In the genomic region with DNA sequence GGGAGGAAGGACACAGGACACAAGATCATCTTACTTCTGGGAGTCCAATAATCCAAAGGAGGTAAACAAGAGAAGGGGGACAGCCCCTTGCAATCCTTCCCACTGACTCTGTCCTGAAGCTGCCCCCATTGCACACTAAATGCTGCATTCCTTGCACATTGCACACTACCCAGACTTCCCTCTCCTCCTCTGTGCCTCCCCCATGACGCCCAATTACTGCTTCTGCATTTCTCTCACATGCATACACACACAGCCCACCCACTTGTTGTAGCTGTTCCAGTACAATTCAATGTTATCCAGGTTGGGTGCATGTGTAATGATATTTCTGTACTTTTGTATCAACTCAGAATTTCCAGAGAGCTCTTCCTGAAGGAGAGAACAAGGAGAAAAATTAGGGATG, we compare ENCODE assay signal across 22 cellular contexts. TPM values are rescaled to one million over a fixed set of nuclear protein-coding genes. Genes with fewer than 3 reads are reported as not detected.
DNase-seq lines count a peak whose midpoint lies in the region; FAIRE-seq and TF ChIP-seq lines count a peak whose summit lies in the region.
"Had no signal": no experiment of that assay in that cellular context is flagged by ENCODE, and none has a peak within 500 bp of the region (broad histone marks: within the 10 kb centered on the region; RNA-seq: fewer than 3 reads in every experiment).

No MANE protein-coding gene starts in this region.

- H3K36me3 Mint-ChIP-seq in MCF 10A (ENCODE audit: insufficient read depth, unreplicated experiment) = no peaks in the 10 kb centered on the region

- peak overlapping the region; percentile 54 to 67 for H3K27ac ChIP-seq in breast epithelium
- H3K27ac ChIP-seq in coronary artery = no peak overlapping the region
- peak overlapping the region in 1 of 4 donors; percentile 2 for H3K27ac ChIP-seq in esophagus squamous epithelium
- H3K27ac ChIP-seq: BLaER1 had no signal

- intact Hi-C loops in breast epithelium (cut with DNase I; ENCODE audit: low total_unique reads) (loop anchor here (5.0 kb wide), 1 partner anchor 73 kb away; no protein-coding TSS in a partner anchor), MCF 10A (cut with micrococcal nuclease) (no loop called here), esophagus squamous epithelium (cut with DNase I) (loop anchor here (10.0 kb wide), 1 partner anchor 75 kb away; a partner anchor contains a TSS)

- 56 to 62% methylated on average over 1 of the region's 1 CpG for WGBS in esophagus squamous epithelium, 2 donors

- no peaks in the 10 kb centered on the region for H3K9me3 Mint-ChIP-seq in MCF 10A (ENCODE audit: unreplicated experiment)
- H3K9me3 Mint-ChIP-seq: CD4-positive, alpha-beta T cell had no signal

- no peak for DNase-seq in breast epithelium (ENCODE audit: low spot score in 2 of 2)
- no peak for DNase-seq in MCF 10A (ENCODE audit: unreplicated experiment)
- peak; percentile 27 for DNase-seq in NB4 (ENCODE audit: low read depth)
- peak; percentile 31 for DNase-seq in coronary artery (ENCODE audit: low spot score)
- DNase-seq in urothelium cell line (ENCODE audit: low spot score) = no peak
- no peak for DNase-seq in esophagus squamous epithelium (lab: John Stamatoyannopoulos, UW)
- DNase-seq in stimulated activated naive CD4-positive, alpha-beta T cell treated with Interleukin-2 at 50 U/mL for 16 hours (lab: John Stamatoyannopoulos, UW) = no peak
- no peak for DNase-seq in activated T-cell treated with anti-CD3 and anti-CD28 coated beads, Interleukin-2, amount 50 U/mL, for 1 hour
- DNase-seq: 8988T; ACHN; CD4-positive, alpha-beta T cell; GF-D8; GOT3; KG1; NCI-H2029; NCI-H526 treated with DMSO at 0.1 percent for 48 hours; SK-N-SH had no signal

- POLR2A ChIA-PET in MCF 10A (lab: Yijun Ruan, JAX) = no interaction called here

- FAIRE-seq in urothelium cell line (lab: Jason Lieb, UNC) = peak; percentile 72
- FAIRE-seq: GM12891, RCC 7860 had no signal

- H3K27ac Mint-ChIP-seq in MCF 10A (ENCODE audit: low read depth, unreplicated experiment) = no peak overlapping the region
- H3K27ac Mint-ChIP-seq: CD4-positive, alpha-beta T cell had no signal

- H3K27me3 Mint-ChIP-seq in MCF 10A (ENCODE audit: insufficient read depth, unreplicated experiment) = peaks cover 21% of the 10 kb centered on the region

- no peak overlapping the region for H3K4me3 Mint-ChIP-seq in MCF 10A (ENCODE audit: unreplicated experiment)
- H3K4me3 Mint-ChIP-seq: CD4-positive, alpha-beta T cell had no signal

- no TSS peak for BruUV-seq in MCF 10A (replicated peaks; lab: Mats Ljungman, UMichigan)

- H3K27me3 ChIP-seq in breast epithelium (no peaks in the 10 kb centered on the region), esophagus squamous epithelium (no peaks in the 10 kb centered on the region)
- H3K27me3 ChIP-seq: BLaER1 had no signal

- CTCF ChIA-PET in MCF 10A (lab: Yijun Ruan, JAX) = interaction anchor here (1.0 to 14.8 kb wide), 10 partner anchors 8 to 183 kb away, joined by 3 to 391 read pairs (median 14); a partner anchor contains a TSS

- H3K4me1 ChIP-seq in breast epithelium = no peaks in the 10 kb centered on the region
- H3K4me1 ChIP-seq in esophagus squamous epithelium = peaks cover 12 to 60% (median 16%) of the 10 kb centered on the region in 3 donors

- TF ChIP-seq CTCF in breast epithelium (IDR thresholded peaks at IDR 0.05) = no peak
- TF ChIP-seq CTCF in MCF 10A (IDR thresholded peaks at IDR 0.05; ENCODE audit: unreplicated experiment) = no peak
- TF ChIP-seq CTCF in NB4 (IDR thresholded peaks at IDR 0.05; ENCODE audit: low read depth, low read length) = no peak
- no peak for TF ChIP-seq CTCF in coronary artery (IDR thresholded peaks at IDR 0.05)
- TF ChIP-seq CTCF in esophagus squamous epithelium (IDR thresholded peaks at IDR 0.05) = no peak

- H3K9me3 ChIP-seq in breast epithelium = no peaks in the 10 kb centered on the region
- no peaks in the 10 kb centered on the region for H3K9me3 ChIP-seq in esophagus squamous epithelium
- H3K9me3 ChIP-seq: BLaER1, HAP-1, SK-N-SH had no signal

- no peak overlapping the region for H3K4me3 ChIP-seq in breast epithelium
- H3K4me3 ChIP-seq in NB4 (ENCODE audit: low read depth, low read length) = no peak overlapping the region
- H3K4me3 ChIP-seq in coronary artery = no peak overlapping the region
- H3K4me3 ChIP-seq in esophagus squamous epithelium = no peak overlapping the region
- H3K4me3 ChIP-seq: BLaER1, HAP-1 had no signal

- TF ChIP-seq POLR2A in breast epithelium (IDR thresholded peaks at IDR 0.05) (no peak), NB4 (IDR thresholded peaks at IDR 0.05; ENCODE audit: extremely low read depth, insufficient read length) (no peak), esophagus squamous epithelium (IDR thresholded peaks at IDR 0.05) (no peak)

- H3K36me3 ChIP-seq in breast epithelium = no peaks in the 10 kb centered on the region
- peaks cover 16 to 60% (median 23%) of the 10 kb centered on the region in 3 donors for H3K36me3 ChIP-seq in esophagus squamous epithelium
- H3K36me3 ChIP-seq: HAP-1 had no signal

- peaks cover 7% of the 10 kb centered on the region for H3K4me1 Mint-ChIP-seq in MCF 10A (ENCODE audit: insufficient read depth, unreplicated experiment)

RNA-seq across cellular contexts. Expression of a gene that starts 5.5 kb away (rescaled TPM):
- total RNA-seq in breast epithelium = 100 to 1,000 TPM; 251 to 693 (median 258) TPM
- total RNA-seq in MCF 10A (2022) = 0.81 and 0.82 TPM in 2 replicates
- 100 to 1,000 TPM in 3 of 4 donors, 10 to 100 TPM in 1; 96.3 to 209 (median 142) TPM for total RNA-seq in esophagus squamous epithelium

RNA-seq across cellular contexts. Expression of a gene that starts 10.6 kb away (rescaled TPM):
- total RNA-seq in breast epithelium = under 1 TPM in 1 of 3 donors, not detected in 2; 0.15 TPM
- total RNA-seq in MCF 10A (2022) = not detected in 2 replicates
- not detected for total RNA-seq in esophagus squamous epithelium
- total RNA-seq: CD4-positive, alpha-beta T cell; NCI-H460 had no signal

RNA-seq across cellular contexts. Expression of a gene that starts 15.2 kb away (rescaled TPM):
- total RNA-seq in breast epithelium (not detected), MCF 10A (2022) (not detected in 2 replicates), esophagus squamous epithelium (not detected)
- total RNA-seq: CD4-positive, alpha-beta T cell; NCI-H460 had no signal

RNA-seq across cellular contexts. Expression of a gene that starts 20.3 kb away (rescaled TPM):
- total RNA-seq in breast epithelium (under 1 TPM in 1 of 3 donors, not detected in 2; 0.59 TPM), MCF 10A (2022) (not detected in 2 replicates), esophagus squamous epithelium (10 to 100 TPM in 3 of 4 donors, 1 to 10 TPM in 1; 8.6 to 23.2 (median 14.9) TPM)
- total RNA-seq: CD4-positive, alpha-beta T cell; NCI-H460 had no signal

RNA-seq across cellular contexts. Expression of a gene that starts 22.8 kb away (rescaled TPM):
- total RNA-seq in breast epithelium (1 to 10 TPM in 2 of 3 donors, not detected in 1; 1.6 to 3.1 TPM), MCF 10A (2022) (10.9 and 11.8 TPM in 2 replicates), esophagus squamous epithelium (10 to 100 TPM in 1 of 4 donors, 1 to 10 TPM in 1, under 1 TPM in 1, not detected in 1; 0.97 to 13.3 (median 1.1) TPM)
- total RNA-seq: CD4-positive, alpha-beta T cell; NCI-H460 had no signal

Comparison
In these comparisons a context has a peak if more than half of its experiments do, and no peak if none do; other contexts are left out.
1. RNA of a gene that starts 5.5 kb away (total RNA-seq): 251 to 693 TPM in breast epithelium and 96.3 to 209 TPM in esophagus squamous epithelium; 0.81 to 0.82 TPM in MCF 10A; every median in the first group is over 10 times any median in the second.
2. DNase-seq: peak in NB4 (single experiment) and coronary artery (single experiment); none in breast epithelium (0 of 2), MCF 10A (single experiment), urothelium cell line (single experiment), esophagus squamous epithelium (single experiment), stimulated activated naive CD4-positive, alpha-beta T cell treated with Interleukin-2 at 50 U/mL for 16 hours (single experiment) and activated T-cell treated with anti-CD3 and anti-CD28 coated beads, Interleukin-2, amount 50 U/mL, for 1 hour (single experiment).
3. H3K27ac ChIP-seq: peak in breast epithelium (2 of 2); none in coronary artery (0 of 2).